17 cellular contexts compared by ENCODE assay signal in the genomic region with DNA sequence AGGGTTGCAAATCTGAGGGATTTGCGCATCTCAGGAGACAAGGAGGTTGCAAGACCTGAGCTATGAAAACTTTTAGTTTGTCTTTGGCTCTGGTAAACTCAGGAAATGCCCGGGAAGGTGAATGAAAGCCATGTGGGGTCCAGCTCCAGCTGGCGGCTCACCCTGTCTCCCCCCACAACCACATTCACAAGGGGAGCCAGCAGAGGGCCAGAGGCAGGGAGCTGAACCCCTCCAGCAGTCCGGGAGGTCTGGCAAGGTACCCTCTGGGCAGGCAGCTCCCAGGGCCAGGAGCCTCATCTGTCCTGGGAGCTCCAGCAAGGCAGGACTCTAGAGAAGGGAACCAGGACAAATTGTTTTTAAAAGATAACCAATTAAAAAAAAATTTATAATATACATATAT.
"Had no signal": no experiment of that assay in that cellular context is flagged by ENCODE, and none has a peak within 500 bp of the region (broad histone marks: within the 10 kb centered on the region; RNA-seq: fewer than 3 reads in every experiment).

No MANE protein-coding gene starts in this region.

- DNase-seq: dorsolateral prefrontal cortex; effector CD4-positive, alpha-beta T cell; left ventricle myocardium superior; lower lobe of right lung; naive B cell; psoas muscle; right cardiac atrium; sigmoid colon; stimulated activated CD4-positive, alpha-beta T cell treated with anti-CD3 and anti-CD28 coated beads, Interleukin-2, amount 100 ng/mL, for 24 hours; stimulated activated CD4-positive, alpha-beta T cell treated with anti-CD3 and anti-CD28 coated beads, Interleukin-4, amount 100 ng/mL, for 24 hours; stimulated activated naive CD4-positive, alpha-beta T cell treated with Interleukin-2 at 50 U/mL for 16 hours; stomach; thyroid gland; trophoblast cell had no signal

- H3K27me3 ChIP-seq: thyroid gland had no signal

- ATAC-seq: left ventricle myocardium superior; lower lobe of right lung; natural killer cell treated with Interleukin-12 subunit alpha and Interleukin-12 subunit beta and Interleukin-15 and Interleukin-18, amount 100 ng/mL, for 72 hours; psoas muscle; right cardiac atrium; stimulated activated effector memory CD8-positive, alpha-beta T cell treated with anti-CD3 and anti-CD28 coated beads, Interleukin-12 subunit alpha, Interleukin-12 subunit beta, amount 100 ng/mL, for 72 hours had no signal

- H3K9me3 ChIP-seq: lower lobe of right lung, psoas muscle, sigmoid colon, stomach, thyroid gland had no signal

- H3K4me3 ChIP-seq: dorsolateral prefrontal cortex, lower lobe of right lung, psoas muscle, sigmoid colon, stomach, thyroid gland had no signal

- H3K27ac ChIP-seq: dorsolateral prefrontal cortex, lower lobe of right lung, psoas muscle, sigmoid colon, stomach, thyroid gland had no signal

- H3K4me3 Mint-ChIP-seq: natural killer cell treated with Interleukin-12 subunit alpha and Interleukin-12 subunit beta and Interleukin-15 and Interleukin-18, amount 100 ng/mL, for 72 hours; stimulated activated effector memory CD8-positive, alpha-beta T cell treated with anti-CD3 and anti-CD28 coated beads, Interleukin-12 subunit alpha, Interleukin-12 subunit beta, amount 100 ng/mL, for 72 hours had no signal

- H3K36me3 Mint-ChIP-seq: naive B cell; natural killer cell treated with Interleukin-12 subunit alpha and Interleukin-12 subunit beta and Interleukin-15 and Interleukin-18, amount 100 ng/mL, for 72 hours; stimulated activated effector memory CD8-positive, alpha-beta T cell treated with anti-CD3 and anti-CD28 coated beads, Interleukin-12 subunit alpha, Interleukin-12 subunit beta, amount 100 ng/mL, for 72 hours had no signal

- H3K27ac Mint-ChIP-seq: natural killer cell treated with Interleukin-12 subunit alpha and Interleukin-12 subunit beta and Interleukin-15 and Interleukin-18, amount 100 ng/mL, for 72 hours; stimulated activated effector memory CD8-positive, alpha-beta T cell treated with anti-CD3 and anti-CD28 coated beads, Interleukin-12 subunit alpha, Interleukin-12 subunit beta, amount 100 ng/mL, for 72 hours had no signal

- H3K9me3 Mint-ChIP-seq: naive B cell; natural killer cell treated with Interleukin-12 subunit alpha and Interleukin-12 subunit beta and Interleukin-15 and Interleukin-18, amount 100 ng/mL, for 72 hours; neural crest cell; stimulated activated effector memory CD8-positive, alpha-beta T cell treated with anti-CD3 and anti-CD28 coated beads, Interleukin-12 subunit alpha, Interleukin-12 subunit beta, amount 100 ng/mL, for 72 hours had no signal

- H3K36me3 ChIP-seq: lower lobe of right lung, sigmoid colon, stomach, thyroid gland had no signal
